In the genomic region with DNA sequence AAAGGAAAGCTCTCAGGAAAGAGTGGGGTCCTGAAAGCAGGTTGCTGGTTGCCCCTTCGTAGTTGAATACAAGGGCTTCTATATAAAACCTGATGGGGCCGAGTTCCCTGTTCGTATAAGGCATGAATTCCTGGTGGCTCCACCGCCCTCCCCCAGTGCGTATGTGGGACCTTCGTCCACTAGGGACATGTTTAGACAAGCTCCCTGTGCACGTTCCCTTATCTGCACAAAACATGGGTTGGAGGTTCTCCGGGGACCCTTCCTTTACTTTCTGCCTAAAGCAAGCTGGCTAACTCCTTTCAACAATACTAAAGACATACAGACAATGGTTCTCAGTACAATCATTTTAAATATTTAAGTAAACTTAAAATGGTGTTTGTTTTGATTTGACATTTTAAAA, we compare ENCODE assay signal across 16 cellular contexts. TPM values are rescaled to one million over a fixed set of nuclear protein-coding genes. Genes with fewer than 3 reads are reported as not detected.
DNase-seq lines count a peak whose midpoint lies in the region; ATAC-seq and TF ChIP-seq lines count a peak whose summit lies in the region.
"Had no signal": no experiment of that assay in that cellular context is flagged by ENCODE, and none has a peak within 500 bp of the region (broad histone marks: within the 10 kb centered on the region; RNA-seq: fewer than 3 reads in every experiment).

No MANE protein-coding gene starts in this region.

- ATAC-seq in GM23338 (no peak), GM18517 (IDR thresholded peaks at IDR 0.05; ENCODE audit: unreplicated experiment) (no peak)

- H3K36me3 Mint-ChIP-seq in GM23338 (ENCODE audit: low read depth) (no peaks in the 10 kb centered on the region), mesothelial cell of epicardium (peaks cover 13% of the 10 kb centered on the region)
- H3K36me3 Mint-ChIP-seq: CD4-positive, CD25-positive, alpha-beta regulatory T cell had no signal

- H3K9me3 Mint-ChIP-seq in GM23338, result no peaks in the 10 kb centered on the region
- H3K9me3 Mint-ChIP-seq in mesothelial cell of epicardium, result peaks cover 3% of the 10 kb centered on the region
- H3K9me3 Mint-ChIP-seq: CD4-positive, CD25-positive, alpha-beta regulatory T cell; HFFc6 had no signal

- no peaks in the 10 kb centered on the region for H4K20me1 ChIP-seq in GM23338 (replicated peaks; ENCODE audit: insufficient read depth)
- H4K20me1 ChIP-seq: BLaER1 treated with 17β-estradiol and CSF1 and Interleukin-3, amounts not matched to agents 10 nM and 100 nM had no signal

- TF ChIP-seq CTCF in GM23338 (conservative IDR thresholded peaks at IDR 0.05; ENCODE audit: low read depth in 2 of 2) (no peak), WERI-Rb-1 (IDR thresholded peaks at IDR 0.05; ENCODE audit: low read depth, low read length) (no peak), mesothelial cell of epicardium (IDR thresholded peaks at IDR 0.05; ENCODE audit: unreplicated experiment) (no peak)

- no peak overlapping the region for H3K4me3 Mint-ChIP-seq in GM23338
- H3K4me3 Mint-ChIP-seq in mesothelial cell of epicardium, result no peak overlapping the region
- H3K4me3 Mint-ChIP-seq: CD4-positive, CD25-positive, alpha-beta regulatory T cell; HFFc6 had no signal

- no peak overlapping the region for H3K4me2 ChIP-seq in GM23338
- H3K4me2 ChIP-seq: BLaER1 treated with 17β-estradiol and CSF1 and Interleukin-3, amounts not matched to agents 10 nM and 100 nM had no signal

- peak overlapping the region; percentile 39; the same call in 1 of the 2 replicates for H2AFZ ChIP-seq in GM23338
- H2AFZ ChIP-seq: GM23248 had no signal

- peaks cover 5% of the 10 kb centered on the region; the same call in 2 of the 3 replicates for H3K4me1 Mint-ChIP-seq in GM23338
- H3K4me1 Mint-ChIP-seq in mesothelial cell of epicardium, result peaks cover 24% of the 10 kb centered on the region
- H3K4me1 Mint-ChIP-seq: CD4-positive, CD25-positive, alpha-beta regulatory T cell had no signal

- H3K36me3 ChIP-seq in GM23338 (ENCODE audit: insufficient read depth), result no peaks in the 10 kb centered on the region
- no peaks in the 10 kb centered on the region for H3K36me3 ChIP-seq in WERI-Rb-1
- H3K36me3 ChIP-seq in HAP-1 (replicated peaks), result no peaks in the 10 kb centered on the region
- H3K36me3 ChIP-seq: BLaER1 treated with 17β-estradiol and CSF1 and Interleukin-3, amounts not matched to agents 10 nM and 100 nM had no signal

- H3K9me3 ChIP-seq in WERI-Rb-1 (ENCODE audit: severe bottlenecking) (no peaks in the 10 kb centered on the region), HAP-1 (no peaks in the 10 kb centered on the region)
- H3K9me3 ChIP-seq: BLaER1 treated with 17β-estradiol and CSF1 and Interleukin-3, amounts not matched to agents 10 nM and 100 nM had no signal

- H3K79me2 ChIP-seq in GM23338 (replicated peaks; ENCODE audit: insufficient read depth), result no peaks in the 10 kb centered on the region

- in situ Hi-C loops in HAP-1 (cut with MboI; ENCODE audit: low sequenced_read_pairs), result no loop called here

- H3K9me2 ChIP-seq in GM23338 (ENCODE audit: insufficient read depth), result no peaks in the 10 kb centered on the region

- no peaks in the 10 kb centered on the region for H3K4me1 ChIP-seq in GM23338 (ENCODE audit: insufficient read depth)
- no peaks in the 10 kb centered on the region for H3K4me1 ChIP-seq in HAP-1

- no peak for DNase-seq in GM23338 (ENCODE audit: low spot score)
- DNase-seq in WERI-Rb-1, result peak; percentile 20
- DNase-seq in mesothelial cell of epicardium (ENCODE audit: low spot score in 2 of 2, unreplicated experiment in 2 of 2), result no peak
- DNase-seq in HAP-1 (ENCODE audit: low spot score in 2 of 2), result no peak
- DNase-seq: ACHN; CD4-positive, CD25-positive, alpha-beta regulatory T cell; DMS53; GF-D8; GM23248; HCEC 1CT; HFFc6; KBM-7 had no signal

- no peaks in the 10 kb centered on the region for H3K27me3 ChIP-seq in GM23338 (ENCODE audit: insufficient read depth)
- H3K27me3 ChIP-seq in WERI-Rb-1 (ENCODE audit: insufficient read depth, low read depth, severe bottlenecking), result no peaks in the 10 kb centered on the region
- H3K27me3 ChIP-seq in HAP-1 (ENCODE audit: low read depth), result peaks cover 22% of the 10 kb centered on the region
- H3K27me3 ChIP-seq: BLaER1 treated with 17β-estradiol and CSF1 and Interleukin-3, amounts not matched to agents 10 nM and 100 nM had no signal

- H3K27ac Mint-ChIP-seq in GM23338 (no peak overlapping the region), mesothelial cell of epicardium (peak overlapping the region; percentile 82)
- H3K27ac Mint-ChIP-seq: CD4-positive, CD25-positive, alpha-beta regulatory T cell; HFFc6 had no signal

- H3K4me3 ChIP-seq in GM23338 (no peak overlapping the region), WERI-Rb-1 (ENCODE audit: low read depth, low read length) (no peak overlapping the region), HAP-1 (no peak overlapping the region)
- H3K4me3 ChIP-seq: BLaER1 treated with 17β-estradiol and CSF1 and Interleukin-3, amounts not matched to agents 10 nM and 100 nM; GM23248 had no signal

- no peaks in the 10 kb centered on the region for H3F3A ChIP-seq in GM23338 (replicated peaks; ENCODE audit: low read depth)

- H3K27me3 Mint-ChIP-seq in GM23338 (ENCODE audit: insufficient read depth, low read depth, poor library complexity) (peaks cover 2% of the 10 kb centered on the region), mesothelial cell of epicardium (ENCODE audit: low read depth) (no peaks in the 10 kb centered on the region)

- H3K27ac ChIP-seq in GM23338 (ENCODE audit: low read depth) (no peak overlapping the region), WERI-Rb-1 (no peak overlapping the region)
- H3K27ac ChIP-seq: BLaER1 treated with 17β-estradiol and CSF1 and Interleukin-3, amounts not matched to agents 10 nM and 100 nM; GM23248; HL-60 had no signal

TF ChIP-seq in GM23338, 12 proteins besides CTCF, POLR2A, EP300 and RAD21:
- no peak for TF ChIP-seq STAT1 (IDR thresholded peaks at IDR 0.05; ENCODE audit: unreplicated experiment)
- no peak for TF ChIP-seq POLR2AphosphoS5 (IDR thresholded peaks at IDR 0.05; ENCODE audit: low read depth)
- TF ChIP-seq, protein P1, sequence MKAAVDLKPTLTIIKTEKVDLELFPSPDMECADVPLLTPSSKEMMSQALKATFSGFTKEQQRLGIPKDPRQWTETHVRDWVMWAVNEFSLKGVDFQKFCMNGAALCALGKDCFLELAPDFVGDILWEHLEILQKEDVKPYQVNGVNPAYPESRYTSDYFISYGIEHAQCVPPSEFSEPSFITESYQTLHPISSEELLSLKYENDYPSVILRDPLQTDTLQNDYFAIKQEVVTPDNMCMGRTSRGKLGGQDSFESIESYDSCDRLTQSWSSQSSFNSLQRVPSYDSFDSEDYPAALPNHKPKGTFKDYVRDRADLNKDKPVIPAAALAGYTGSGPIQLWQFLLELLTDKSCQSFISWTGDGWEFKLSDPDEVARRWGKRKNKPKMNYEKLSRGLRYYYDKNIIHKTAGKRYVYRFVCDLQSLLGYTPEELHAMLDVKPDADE (IDR thresholded peaks at IDR 0.05), result no peak
- no peak for TF ChIP-seq ZNF331 (CRISPR knock-in tag; IDR thresholded peaks at IDR 0.05; ENCODE audit: low read depth)
- no peak for TF ChIP-seq EZH2phosphoT487 (IDR thresholded peaks at IDR 0.05; ENCODE audit: unreplicated experiment)
- TF ChIP-seq EZH2 (IDR thresholded peaks at IDR 0.05; ENCODE audit: low read depth, unreplicated experiment), result no peak

RNA-seq across cellular contexts. Expression of gene CLUL1, which starts 8.0 kb away (rescaled TPM):
- total RNA-seq in GM23338 (2014; rRNA removed; shearing (Covaris generic)), result not detected in 2 replicates
- polyA plus RNA-seq in GM23338 (2016; fragmentation: Nextera tagmentation; extraction: Ambion mirVana), result 1.5 and 2.6 TPM in 2 replicates
- total RNA-seq in mesothelial cell of epicardium, result 66.7 to 71.7 TPM (median 69.2 TPM) in 3 replicates
- total RNA-seq: CD4-positive, CD25-positive, alpha-beta regulatory T cell; GM23248; HFFc6 had no signal
- polyA plus RNA-seq: CD4-positive, CD25-positive, alpha-beta regulatory T cell; GM23248 had no signal

RNA-seq across cellular contexts. Expression of gene CETN1, which starts 24.6 kb away (rescaled TPM):
- total RNA-seq in GM23338 (2014; rRNA removed; shearing (Covaris generic)), result not detected in 2 replicates
- polyA plus RNA-seq in GM23338 (2016; fragmentation: Nextera tagmentation; extraction: Ambion mirVana), result not detected in 2 replicates
- not detected in 3 replicates for total RNA-seq in mesothelial cell of epicardium
- total RNA-seq: A172; CD4-positive, CD25-positive, alpha-beta regulatory T cell; GM23248; HFFc6 had no signal
- polyA plus RNA-seq: CD4-positive, CD25-positive, alpha-beta regulatory T cell; GM23248 had no signal

RNA-seq across cellular contexts. Expression of gene TYMS, which starts 52.7 kb away (rescaled TPM):
- total RNA-seq in GM23338 (2014; rRNA removed; shearing (Covaris generic)), result 52.9 and 60.5 TPM in 2 replicates
- polyA plus RNA-seq in GM23338 (2016; fragmentation: Nextera tagmentation; extraction: Ambion mirVana), result 62.9 and 72.3 TPM in 2 replicates
- 54.0 to 60.8 TPM (median 55.4 TPM) in 3 replicates for total RNA-seq in mesothelial cell of epicardium

Comparison
In these comparisons a context has a peak if more than half of its experiments do, and no peak if none do; other contexts are left out.
1. RNA of gene CLUL1, which starts 8.0 kb away (total RNA-seq): 66.7 to 71.7 TPM in mesothelial cell of epicardium; not detected in GM23338; every median in the first group is over 10 times any median in the second.